1 cellular context compared by ENCODE assay signal in genomic region chr5:131996210-131997025, GRCh38.
TF ChIP-seq lines count a peak whose summit lies in the region.

No MANE protein-coding gene starts in this region.

TF ChIP-seq in K562, 482 proteins besides CTCF, POLR2A, EP300 and RAD21 (continued from another document and continues in another):
- no peak for TF ChIP-seq ZNF518B (CRISPR knock-in tag; IDR thresholded peaks at IDR 0.05)
- no peak for TF ChIP-seq NCOA2 (IDR thresholded peaks at IDR 0.05; ENCODE audit: partially characterized antibody in 2 of 2)
- TF ChIP-seq TSC22D4 (tag; IDR thresholded peaks at IDR 0.05) = no peak
- peak; percentile 83; the same call in 1 of the 2 replicates for TF ChIP-seq STAT5A (IDR thresholded peaks at IDR 0.05; ENCODE audit: borderline replicate concordance, low read length)
- TF ChIP-seq MTA3 (IDR thresholded peaks at IDR 0.05; ENCODE audit: borderline replicate concordance) = peak; percentile 54; the same call in 1 of the 2 replicates
- TF ChIP-seq SETDB1 (IDR thresholded peaks at IDR 0.05; ENCODE audit: low read length) = no peak
- TF ChIP-seq ZNF263 (CRISPR knock-in tag; IDR thresholded peaks at IDR 0.05; ENCODE audit: borderline replicate concordance) = no peak
- no peak for TF ChIP-seq PRMT5 (CRISPR knock-in tag; IDR thresholded peaks at IDR 0.05)
- no peak for TF ChIP-seq PTBP1 (IDR thresholded peaks at IDR 0.05; ENCODE audit: low read depth, low read length)
- no peak for TF ChIP-seq BRCA1 (IDR thresholded peaks at IDR 0.05)
- no peak for TF ChIP-seq BRCA1 (CRISPR knock-in tag; IDR thresholded peaks at IDR 0.05)
- TF ChIP-seq NFIC (IDR thresholded peaks at IDR 0.05) = peak; percentile 92
- TF ChIP-seq U2AF1 (optimal IDR thresholded peaks at IDR 0.05; ENCODE audit: low read depth, low read length) = no peak
- TF ChIP-seq TCF7L2 (IDR thresholded peaks at IDR 0.05; ENCODE audit: low read depth, low read length) = peak; percentile 81
- TF ChIP-seq FOXA1 (IDR thresholded peaks at IDR 0.05; ENCODE audit: borderline replicate concordance) = peak; percentile 82
- no peak for TF ChIP-seq FUS (optimal IDR thresholded peaks at IDR 0.05; ENCODE audit: low read depth, low read length)
- TF ChIP-seq GTF2A2 (tag; IDR thresholded peaks at IDR 0.05) = no peak
- TF ChIP-seq RFX7 (CRISPR knock-in tag; IDR thresholded peaks at IDR 0.05) = no peak
- no peak for TF ChIP-seq CBX8 (IDR thresholded peaks at IDR 0.05; ENCODE audit: borderline replicate concordance, extremely low read depth, low read depth, low read length, poor library complexity, severe bottlenecking)
- TF ChIP-seq TBL1XR1 (IDR thresholded peaks at IDR 0.05; ENCODE audit: low read length in 2 of 2) = peak; percentile 70 to 90; a peak in 3 of 4 replicates
- TF ChIP-seq RCOR1 (IDR thresholded peaks at IDR 0.05; ENCODE audit: borderline replicate concordance in 1 of 2, low read depth in 2 of 2, low read length in 2 of 2) = peak; percentile 79 to 93; a peak in 3 of 4 replicates
- TF ChIP-seq PURB (CRISPR knock-in tag; IDR thresholded peaks at IDR 0.05; ENCODE audit: low read depth) = no peak
- no peak for TF ChIP-seq NFE2L1 (tag; IDR thresholded peaks at IDR 0.05; ENCODE audit: borderline replicate concordance, low read depth)
- peak; percentile 74 for TF ChIP-seq KHSRP (IDR thresholded peaks at IDR 0.05)
- TF ChIP-seq MYNN (IDR thresholded peaks at IDR 0.05) = 0 out of 2 replicates have a peak, but pooled peaks have one; percentile 74
- TF ChIP-seq MYNN (CRISPR knock-in tag; IDR thresholded peaks at IDR 0.05) = no peak
- TF ChIP-seq MXI1 (IDR thresholded peaks at IDR 0.05; ENCODE audit: low read depth, low read length) = 0 out of 2 replicates have a peak, but pooled peaks have one; percentile 46
- TF ChIP-seq POLR2G (IDR thresholded peaks at IDR 0.05; ENCODE audit: low read depth, low read length) = no peak
- no peak for TF ChIP-seq ID3 (CRISPR knock-in tag; IDR thresholded peaks at IDR 0.05)
- no peak for TF ChIP-seq ID3 (tag; IDR thresholded peaks at IDR 0.05)
- no peak for TF ChIP-seq ZNF134 (CRISPR knock-in tag; conservative IDR thresholded peaks at IDR 0.05)
- no peak for TF ChIP-seq RHOXF2B (CRISPR knock-in tag; conservative IDR thresholded peaks at IDR 0.05)
- TF ChIP-seq SMAD2 (IDR thresholded peaks at IDR 0.05; ENCODE audit: low read depth, low read length) = no peak
- no peak for TF ChIP-seq SAFB2 (IDR thresholded peaks at IDR 0.05; ENCODE audit: borderline replicate concordance, low read depth, low read length, severe bottlenecking)
- TF ChIP-seq ZBTB43 (CRISPR knock-in tag; IDR thresholded peaks at IDR 0.05) = no peak
- no peak for TF ChIP-seq ZNF232 (CRISPR knock-in tag; IDR thresholded peaks at IDR 0.05)
- TF ChIP-seq STAT6 (CRISPR knock-in tag; IDR thresholded peaks at IDR 0.05) = no peak
- peak; percentile 66 for TF ChIP-seq ZBTB2 (IDR thresholded peaks at IDR 0.05)
- TF ChIP-seq MLX (CRISPR knock-in tag; conservative IDR thresholded peaks at IDR 0.05) = no peak
- TF ChIP-seq FOXP4 (CRISPR knock-in tag; IDR thresholded peaks at IDR 0.05; ENCODE audit: borderline replicate concordance) = no peak
- TF ChIP-seq HMGXB4 (CRISPR knock-in tag; IDR thresholded peaks at IDR 0.05) = no peak
- TF ChIP-seq POLR3G (IDR thresholded peaks at IDR 0.05; ENCODE audit: extremely low read depth, insufficient read length, insufficient replicate concordance) = no peak
- TF ChIP-seq TBP (optimal IDR thresholded peaks at IDR 0.05; ENCODE audit: low read depth, low read length) = no peak
- TF ChIP-seq ZNF655 (CRISPR knock-in tag; IDR thresholded peaks at IDR 0.05) = no peak
- TF ChIP-seq ZNF449 (CRISPR knock-in tag; IDR thresholded peaks at IDR 0.05) = no peak
- TF ChIP-seq ASH1L (IDR thresholded peaks at IDR 0.05; ENCODE audit: borderline replicate concordance, low read depth, partially characterized antibody) = no peak
- no peak for TF ChIP-seq RAD51 (IDR thresholded peaks at IDR 0.05; ENCODE audit: borderline replicate concordance, low read depth)
- TF ChIP-seq ZSCAN29 (IDR thresholded peaks at IDR 0.05) = no peak
- TF ChIP-seq DNMT1 (IDR thresholded peaks at IDR 0.05) = no peak
- TF ChIP-seq CHD2 (IDR thresholded peaks at IDR 0.05; ENCODE audit: low read depth, low read length) = no peak
- no peak for TF ChIP-seq ARHGAP35 (IDR thresholded peaks at IDR 0.05; ENCODE audit: partially characterized antibody)
